24 cellular contexts compared by ENCODE assay signal in genomic region chr5:167576126-167576525, GRCh38.
DNase-seq lines count a peak whose midpoint lies in the region; FAIRE-seq and TF ChIP-seq lines count a peak whose summit lies in the region.
"Had no signal": no experiment of that assay in that cellular context is flagged by ENCODE, and none has a peak within 500 bp of the region (broad histone marks: within the 10 kb centered on the region; RNA-seq: fewer than 3 reads in every experiment).

No MANE protein-coding gene starts in this region.

- no peak for TF ChIP-seq POLR2A in GM12891 (IDR thresholded peaks at IDR 0.05; ENCODE audit: low read depth, low read length)
- no peak for TF ChIP-seq POLR2A in tibial nerve (IDR thresholded peaks at IDR 0.05)

- H3K27me3 ChIP-seq in iPS-20b (ENCODE audit: insufficient read depth, low read length) (peaks cover 18% of the 10 kb centered on the region), tibial nerve (peaks cover 0 to 48% of the 10 kb centered on the region in 2 donors)
- H3K27me3 ChIP-seq: vagina had no signal

- no peaks in the 10 kb centered on the region for H3K9me3 ChIP-seq in iPS-20b (ENCODE audit: insufficient read depth, low read depth, low read length)
- no peaks in the 10 kb centered on the region for H3K9me3 ChIP-seq in tibial nerve
- H3K9me3 ChIP-seq: left lung, mucosa of descending colon, vagina had no signal

- peak; percentile 93 for FAIRE-seq in G401.6 (lab: Jason Lieb, UNC)
- FAIRE-seq in GM12891 (lab: Jason Lieb, UNC): no peak
- FAIRE-seq: GM12892, H54, RCC 7860 had no signal

- TF ChIP-seq CTCF in 22Rv1 (IDR thresholded peaks at IDR 0.05) (0 out of 2 replicates have a peak, but pooled peaks have one; percentile 22), astrocyte of the spinal cord (IDR thresholded peaks at IDR 0.05; ENCODE audit: low read depth, low read length) (peak; percentile 17), tibial nerve (IDR thresholded peaks at IDR 0.05) (peak in 1 of 5 experiments; percentile 8)

- H3K36me3 ChIP-seq in iPS-20b (ENCODE audit: insufficient read depth, low read depth, low read length) (no peaks in the 10 kb centered on the region), tibial nerve (no peaks in the 10 kb centered on the region)
- H3K36me3 ChIP-seq: left lung, vagina had no signal

- WGBS in tibial nerve, 2 donors: 58 to 80% methylated on average over 2 of the region's 2 CpGs

- in situ Hi-C loops in astrocyte of the spinal cord (cut with HindIII; ENCODE audit: low sequenced_read_pairs): no loop called here

- H3K27ac ChIP-seq in 22Rv1 (no peak overlapping the region), iPS-20b (ENCODE audit: low read length) (no peak overlapping the region), tibial nerve (no peak overlapping the region)
- H3K27ac ChIP-seq: left lung, vagina had no signal

- TF ChIP-seq EP300 in tibial nerve (IDR thresholded peaks at IDR 0.05): no peak

- no peak overlapping the region for H3K9ac ChIP-seq in iPS-20b (ENCODE audit: low read depth, low read length)

- H3K4me1 ChIP-seq in iPS-20b (ENCODE audit: insufficient read depth, low read length) (peaks cover 40% of the 10 kb centered on the region), tibial nerve (peaks cover 0 to 14% (median 0%) of the 10 kb centered on the region in 4 donors)
- H3K4me1 ChIP-seq: left lung had no signal

- DNase-seq in astrocyte of the spinal cord (ENCODE audit: low read depth, low spot score): peak; percentile 24
- DNase-seq in GM12891 (ENCODE audit: insufficient read length, low spot score): no peak
- DNase-seq in DMS153 treated with DMSO at 0.1 percent for 48 hours (lab: John Stamatoyannopoulos, UW; ENCODE audit: unreplicated experiment): no peak
- no peak for DNase-seq in kidney tubule cell (ENCODE audit: low spot score)
- no peak for DNase-seq in tibial nerve (ENCODE audit: low spot score in 2 of 2)
- DNase-seq: activated CD4-positive, alpha-beta memory T cell treated with anti-CD3 and anti-CD28 coated beads, Interleukin-2, amount 10 ng/mL, durations not matched to agents 7 days and 5 days; activated naive CD4-positive, alpha-beta T cell; CD4-positive, alpha-beta memory T cell; central memory CD4-positive, alpha-beta T cell; DMS153; effector CD4-positive, alpha-beta T cell; KG1; left lung; mucosa of descending colon; NCI-H1048; NCI-H1930; NCI-H446 treated with DMSO at 0.1 percent for 48 hours had no signal

- H3K4me3 ChIP-seq in astrocyte of the spinal cord (ENCODE audit: low read depth, low read length) (no peak overlapping the region), iPS-20b (ENCODE audit: low read length) (peak overlapping the region; percentile 4; the same call in 1 of the 2 replicates), tibial nerve (peak overlapping the region in 1 of 4 donors; percentile 45)
- H3K4me3 ChIP-seq: left lung, mucosa of descending colon, vagina had no signal

TF ChIP-seq in GM12891, 5 proteins besides CTCF, POLR2A, EP300 and RAD21:
- TF ChIP-seq SPI1 (IDR thresholded peaks at IDR 0.05; ENCODE audit: low read depth, low read length): no peak
- TF ChIP-seq POU2F2 (IDR thresholded peaks at IDR 0.05; ENCODE audit: low read depth, low read length): no peak
- TF ChIP-seq TAF1 (IDR thresholded peaks at IDR 0.05; ENCODE audit: low read depth, low read length): no peak
- TF ChIP-seq POLR2AphosphoS5 (IDR thresholded peaks at IDR 0.05; ENCODE audit: low read depth, low read length): no peak
- TF ChIP-seq PAX5 (IDR thresholded peaks at IDR 0.05; ENCODE audit: insufficient read depth, low read length, severe bottlenecking): no peak
